Comparison of ENCODE assay signal across 8 cellular contexts in genomic region chr14:91228112-91229004, GRCh38. TPM values are rescaled to one million over a fixed set of nuclear protein-coding genes. Genes with fewer than 3 reads are reported as not detected.
DNase-seq lines count a peak whose midpoint lies in the region; ATAC-seq and TF ChIP-seq lines count a peak whose summit lies in the region.

No MANE protein-coding gene starts in this region.

- intact Hi-C loops in left cardiac atrium (cut with DNase I) = no loop called here
- intact Hi-C loops in left ventricle myocardium inferior (cut with micrococcal nuclease) = no loop called here

- H3K4me3 ChIP-seq in left ventricle myocardium inferior (no peak overlapping the region), fibroblast of pulmonary artery (replicated peaks; ENCODE audit: low read depth, low read length) (no peak overlapping the region)

- TF ChIP-seq CTCF in left ventricle myocardium inferior (IDR thresholded peaks at IDR 0.05; ENCODE audit: borderline replicate concordance) = no peak
- no peak for TF ChIP-seq CTCF in fibroblast of pulmonary artery (IDR thresholded peaks at IDR 0.05; ENCODE audit: low read length, missing control alignments)

- ATAC-seq in left cardiac atrium = peak; percentile 12 to 13
- peak; percentile 67 for ATAC-seq in HG03460 (IDR thresholded peaks at IDR 0.05; ENCODE audit: unreplicated experiment)

- peaks cover 15% of the 10 kb centered on the region for H3K9me3 ChIP-seq in left ventricle myocardium inferior (replicated peaks)

- H3K27ac ChIP-seq in left ventricle myocardium inferior (replicated peaks) = no peak overlapping the region

- no peaks in the 10 kb centered on the region for H3K27me3 ChIP-seq in left ventricle myocardium inferior (ENCODE audit: low read depth)

- H3K4me1 ChIP-seq in left ventricle myocardium inferior = peaks cover 3% of the 10 kb centered on the region

- peaks cover 68% of the 10 kb centered on the region for H3K36me3 ChIP-seq in left ventricle myocardium inferior

- DNase-seq in left cardiac atrium = no peak
- DNase-seq in left ventricle myocardium inferior = no peak
- DNase-seq in activated CD8-positive, alpha-beta memory T cell treated with anti-CD3 and anti-CD28 coated beads for 4 hours (ENCODE audit: low read depth in 2 of 2) = peak; percentile 59 to 78
- DNase-seq in fibroblast of pulmonary artery (ENCODE audit: low read depth) = peak; percentile 39
- DNase-seq in stimulated activated CD8-positive, alpha-beta memory T cell treated with anti-CD3 and anti-CD28 coated beads, Interleukin-15, amount 100 ng/mL, for 48 hours (ENCODE audit: low read depth in 2 of 2) = peak; percentile 85 to 86
- no peak for DNase-seq in inferior parietal cortex (ENCODE audit: extremely low spot score)
- DNase-seq in GF-D8 (lab: John Stamatoyannopoulos, UW) = no peak

RNA-seq across cellular contexts. Expression of gene GPR68, which starts 16.1 kb away (rescaled TPM):
- 1 to 10 TPM in 1 of 2 donors, under 1 TPM in 1; 0.94 to 1.8 TPM for total RNA-seq in left cardiac atrium
- 0.41 TPM for total RNA-seq in left ventricle myocardium inferior

Comparison
In these comparisons a context has a peak if more than half of its experiments do, and no peak if none do; other contexts are left out.
1. DNase-seq: peak in activated CD8-positive, alpha-beta memory T cell treated with anti-CD3 and anti-CD28 coated beads for 4 hours (2 of 2), fibroblast of pulmonary artery (single experiment) and stimulated activated CD8-positive, alpha-beta memory T cell treated with anti-CD3 and anti-CD28 coated beads, Interleukin-15, amount 100 ng/mL, for 48 hours (2 of 2); none in left cardiac atrium (single experiment), left ventricle myocardium inferior (single experiment), inferior parietal cortex (single experiment) and GF-D8 (single experiment).